ENCODE assay signal across 8 cellular contexts in the genomic region with DNA sequence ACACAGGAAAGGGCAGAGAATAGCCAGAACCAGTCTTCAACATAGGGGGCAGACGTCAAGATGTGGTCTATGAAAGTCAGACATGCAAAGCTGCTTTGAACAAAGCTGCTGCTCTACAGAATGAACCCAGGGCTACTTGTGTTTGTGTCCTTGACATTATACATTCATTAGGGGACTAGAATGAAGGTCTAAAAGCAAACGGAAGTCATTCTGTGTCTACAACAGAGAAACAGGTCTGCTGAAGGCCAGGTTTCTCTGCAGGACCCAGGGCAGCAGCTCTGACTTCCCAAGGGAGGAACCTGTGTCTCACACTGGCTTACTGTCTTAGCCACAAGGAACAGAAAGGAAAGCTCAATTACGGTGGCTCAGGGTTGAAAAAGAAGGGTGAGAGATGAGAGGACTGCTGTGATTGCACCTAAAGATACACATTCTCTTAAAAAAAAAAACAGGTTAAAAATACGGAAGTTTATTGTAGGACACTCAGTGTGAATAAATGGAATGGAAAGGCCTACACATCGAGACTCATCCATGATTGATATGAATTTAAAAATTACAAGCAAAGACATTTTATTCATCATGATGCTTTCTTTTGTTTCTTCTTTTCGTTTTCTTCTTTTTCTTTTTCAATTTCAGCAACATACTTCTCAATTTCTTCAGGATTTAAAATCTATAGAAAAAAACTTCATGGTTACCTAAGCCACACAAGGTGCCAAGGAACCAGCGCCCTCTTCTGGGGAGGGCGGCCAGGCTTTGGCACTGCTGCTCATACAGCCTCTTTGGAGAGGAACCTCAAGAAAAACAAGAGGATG. TPM values are rescaled to one million over a fixed set of nuclear protein-coding genes. Genes with fewer than 3 reads are reported as not detected.
DNase-seq lines count a peak whose midpoint lies in the region; ATAC-seq and TF ChIP-seq lines count a peak whose summit lies in the region.

No MANE protein-coding gene starts in this region.

- H3K36me3 ChIP-seq in KMS-11 (ENCODE audit: insufficient read depth): peaks cover 16% of the 10 kb centered on the region; the same call in 1 of the 2 replicates

- TF ChIP-seq CTCF in KMS-11 (conservative IDR thresholded peaks at IDR 0.05; ENCODE audit: low read depth, low read length) (peak; percentile 89), glutamatergic neuron (IDR thresholded peaks at IDR 0.05; ENCODE audit: partially characterized antibody, unreplicated experiment) (peak; percentile 58)

- H3K4me3 Mint-ChIP-seq in activated naive CD4-positive, alpha-beta T cell treated with anti-CD3 and anti-CD28 coated beads, Interleukin-2, amount 10 ng/mL, durations not matched to agents 7 days and 5 days: no peak overlapping the region
- H3K4me3 Mint-ChIP-seq in glutamatergic neuron (ENCODE audit: unreplicated experiment): peak overlapping the region; percentile 5

- no peak overlapping the region for H3K4me2 ChIP-seq in KMS-11

- no peaks in the 10 kb centered on the region for H3K27me3 ChIP-seq in KMS-11 (ENCODE audit: insufficient read depth, low read depth)

- DNase-seq in EL (peak; percentile 57), SKM-1 (lab: John Stamatoyannopoulos, UW; ENCODE audit: unreplicated experiment) (peak; percentile 40), glutamatergic neuron (peak; percentile 80), sciatic nerve (ENCODE audit: low spot score) (peak; percentile 79)
- peak; percentile 84 for DNase-seq in activated naive CD4-positive, alpha-beta T cell treated with anti-CD3 and anti-CD28 coated beads, Interleukin-2, amount 10 ng/mL, durations not matched to agents 7 days and 5 days

- no peak overlapping the region for H3K4me3 ChIP-seq in KMS-11 (IDR thresholded peaks at IDR 0.05; ENCODE audit: insufficient read depth, low read depth, low read length)

- intact Hi-C loops in sciatic nerve (cut with DNase I): no loop called here

- ATAC-seq in sciatic nerve (peak; percentile 63), GM21381 (IDR thresholded peaks at IDR 0.05; ENCODE audit: unreplicated experiment) (no peak), GM19035 (IDR thresholded peaks at IDR 0.05; ENCODE audit: unreplicated experiment) (no peak)

- CTCF ChIA-PET in activated naive CD4-positive, alpha-beta T cell treated with anti-CD3 and anti-CD28 coated beads, Interleukin-2, amount 10 ng/mL, durations not matched to agents 7 days and 5 days (lab: Charles Lee): interaction anchor here (0.9 to 2.0 kb wide), 6 partner anchors 9 to 126 kb away, joined by 3 to 21 read pairs (median 8); no protein-coding TSS in a partner anchor

- no peak overlapping the region for H3K27ac ChIP-seq in KMS-11

- H4K20me1 ChIP-seq in KMS-11 (ENCODE audit: insufficient read depth): peaks cover 18% of the 10 kb centered on the region

- peaks cover 74% of the 10 kb centered on the region for H3K36me3 Mint-ChIP-seq in activated naive CD4-positive, alpha-beta T cell treated with anti-CD3 and anti-CD28 coated beads, Interleukin-2, amount 10 ng/mL, durations not matched to agents 7 days and 5 days
- peaks cover 11% of the 10 kb centered on the region for H3K36me3 Mint-ChIP-seq in glutamatergic neuron (ENCODE audit: unreplicated experiment)

- peaks cover 14% of the 10 kb centered on the region for H3K4me1 ChIP-seq in KMS-11 (ENCODE audit: low read depth, poor library complexity, severe bottlenecking)

- peaks cover 27% of the 10 kb centered on the region for H3K79me2 ChIP-seq in KMS-11 (ENCODE audit: insufficient read depth, low read depth)

- H3K27ac Mint-ChIP-seq in activated naive CD4-positive, alpha-beta T cell treated with anti-CD3 and anti-CD28 coated beads, Interleukin-2, amount 10 ng/mL, durations not matched to agents 7 days and 5 days: peak overlapping the region; percentile 82
- no peak overlapping the region for H3K27ac Mint-ChIP-seq in glutamatergic neuron (ENCODE audit: unreplicated experiment)

- peaks cover 44% of the 10 kb centered on the region for H3K4me1 Mint-ChIP-seq in activated naive CD4-positive, alpha-beta T cell treated with anti-CD3 and anti-CD28 coated beads, Interleukin-2, amount 10 ng/mL, durations not matched to agents 7 days and 5 days
- peaks cover 16% of the 10 kb centered on the region for H3K4me1 Mint-ChIP-seq in glutamatergic neuron (ENCODE audit: low read depth, unreplicated experiment)

- no peaks in the 10 kb centered on the region for H3K9me3 Mint-ChIP-seq in activated naive CD4-positive, alpha-beta T cell treated with anti-CD3 and anti-CD28 coated beads, Interleukin-2, amount 10 ng/mL, durations not matched to agents 7 days and 5 days
- peaks cover 12% of the 10 kb centered on the region for H3K9me3 Mint-ChIP-seq in glutamatergic neuron (ENCODE audit: unreplicated experiment)

- no peaks in the 10 kb centered on the region for H3K27me3 Mint-ChIP-seq in activated naive CD4-positive, alpha-beta T cell treated with anti-CD3 and anti-CD28 coated beads, Interleukin-2, amount 10 ng/mL, durations not matched to agents 7 days and 5 days
- H3K27me3 Mint-ChIP-seq in glutamatergic neuron (ENCODE audit: unreplicated experiment): peaks cover 9% of the 10 kb centered on the region

- H3K9ac ChIP-seq in KMS-11: no peak overlapping the region

- no peak overlapping the region for H2AFZ ChIP-seq in KMS-11 (ENCODE audit: low read depth)

RNA-seq across cellular contexts. Expression of a gene that starts 6.7 kb away (rescaled TPM):
- total RNA-seq in glutamatergic neuron (ENCODE audit: unreplicated experiment) (289 TPM), sciatic nerve (124 TPM)

RNA-seq across cellular contexts. Expression of a gene that starts 7.1 kb away (rescaled TPM):
- total RNA-seq in glutamatergic neuron (ENCODE audit: unreplicated experiment): 50.4 TPM
- 18.9 TPM for total RNA-seq in sciatic nerve

RNA-seq across cellular contexts. Expression of a gene that starts 14.2 kb away (rescaled TPM):
- total RNA-seq in glutamatergic neuron (ENCODE audit: unreplicated experiment): 73.6 TPM
- total RNA-seq in sciatic nerve: 26.5 TPM

RNA-seq across cellular contexts. Expression of a gene that starts 46.3 kb away (rescaled TPM):
- total RNA-seq in glutamatergic neuron (ENCODE audit: unreplicated experiment) (27.1 TPM), sciatic nerve (31.4 TPM)
